ENCODE assay signal across 17 cellular contexts in the genomic region with DNA sequence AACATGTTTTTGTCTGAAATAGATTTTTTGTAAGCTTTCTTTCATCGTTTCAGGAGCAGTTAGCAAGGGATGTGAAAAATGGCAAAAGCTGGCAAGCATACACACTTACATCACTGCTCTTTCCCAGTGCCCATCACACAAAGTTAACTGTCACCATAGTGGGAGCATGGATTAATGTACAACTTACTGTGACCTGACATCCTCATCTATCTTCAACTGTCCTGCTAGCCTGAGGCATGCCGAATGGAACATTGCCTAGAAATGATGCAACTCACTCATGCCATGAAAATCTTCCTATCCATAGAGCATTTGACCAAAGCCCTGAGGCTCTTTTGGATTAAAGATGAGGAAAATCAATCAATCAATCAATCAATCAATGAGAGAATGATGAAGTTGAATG.
DNase-seq lines count a peak whose midpoint lies in the region; ATAC-seq, FAIRE-seq and TF ChIP-seq lines count a peak whose summit lies in the region.
"Had no signal": no experiment of that assay in that cellular context is flagged by ENCODE, and none has a peak within 500 bp of the region (broad histone marks: within the 10 kb centered on the region; RNA-seq: fewer than 3 reads in every experiment).

No MANE protein-coding gene starts in this region.

- H3K4me3 ChIP-seq in BE2C (ENCODE audit: low read depth, low read length): no peak overlapping the region
- H3K4me3 ChIP-seq in H1 (ENCODE audit: extremely low read depth in 1 of 4, insufficient read depth in 2 of 4, low read depth in 3 of 4, low read length in 4 of 4): no peak overlapping the region
- no peak overlapping the region for H3K4me3 ChIP-seq in neural progenitor cell

- H2BK15ac ChIP-seq in H1 (ENCODE audit: low read length): no peak overlapping the region

- peaks cover 11% of the 10 kb centered on the region for H3K9me3 Mint-ChIP-seq in neural progenitor cell
- peaks cover 8% of the 10 kb centered on the region for H3K9me3 Mint-ChIP-seq in activated naive CD4-positive, alpha-beta T cell treated with anti-CD3 and anti-CD28 coated beads, Interleukin-2, amount 10 ng/mL, durations not matched to agents 7 days and 5 days

- H2BK12ac ChIP-seq in H1 (ENCODE audit: low read depth, low read length): no peak overlapping the region

- ATAC-seq in left lobe of liver: peak; percentile 80
- ATAC-seq in GM19328 (IDR thresholded peaks at IDR 0.05; ENCODE audit: unreplicated experiment): no peak

- no peaks in the 10 kb centered on the region for H3K23me2 ChIP-seq in H1 (ENCODE audit: low read depth, low read length)

- TF ChIP-seq CTCF in BE2C (IDR thresholded peaks at IDR 0.05; ENCODE audit: low read depth, low read length) (no peak), H1 (IDR thresholded peaks at IDR 0.05; ENCODE audit: control extremely low read depth in 1 of 3, insufficient read depth in 1 of 3, low read depth in 1 of 3, low read length in 3 of 3) (no peak), neural progenitor cell (IDR thresholded peaks at IDR 0.05) (no peak)

- H3K9ac ChIP-seq in H1 (replicated peaks in 1 of 4; ENCODE audit: extremely low read depth in 1 of 4, low read depth in 3 of 4, low read length in 3 of 4) (no peak overlapping the region), neural progenitor cell (no peak overlapping the region)

- H2BK5ac ChIP-seq in H1 (ENCODE audit: low read depth, low read length): no peak overlapping the region

- no peak overlapping the region for H2AK5ac ChIP-seq in H1 (ENCODE audit: low read depth, low read length)

- no peaks in the 10 kb centered on the region for H3F3A ChIP-seq in neural progenitor cell (ENCODE audit: low read depth)

- H2AFZ ChIP-seq in H1 (ENCODE audit: low read length) (peak overlapping the region; percentile 85; the same call in 1 of the 2 replicates), neural progenitor cell (replicated peaks) (no peak overlapping the region)

- H3K36me3 Mint-ChIP-seq in neural progenitor cell: no peaks in the 10 kb centered on the region
- H3K36me3 Mint-ChIP-seq in activated naive CD4-positive, alpha-beta T cell treated with anti-CD3 and anti-CD28 coated beads, Interleukin-2, amount 10 ng/mL, durations not matched to agents 7 days and 5 days: no peaks in the 10 kb centered on the region
- H3K36me3 Mint-ChIP-seq: CD4-positive, CD25-positive, alpha-beta regulatory T cell; CD8-positive, alpha-beta memory T cell had no signal

- no peak overlapping the region for H2BK120ac ChIP-seq in H1 (replicated peaks; ENCODE audit: low read depth, low read length)

- DNase-seq in BE2C (peak; percentile 8), HuH-7.5 (ENCODE audit: low spot score) (peak; percentile 4), H1 (ENCODE audit: low read depth in 1 of 2, low spot score in 2 of 2) (no peak), left lobe of liver (ENCODE audit: low spot score) (no peak), neural progenitor cell (ENCODE audit: low spot score) (no peak)
- no peak for DNase-seq in activated naive CD4-positive, alpha-beta T cell treated with anti-CD3 and anti-CD28 coated beads, Interleukin-2, amount 10 ng/mL, durations not matched to agents 7 days and 5 days
- DNase-seq: C1 segment of cervical spinal cord; CD4-positive, CD25-positive, alpha-beta regulatory T cell; CD8-positive, alpha-beta memory T cell; COR-L47; GOT3; H9 had no signal

- H3K4me1 ChIP-seq in BE2C (peaks cover 11% of the 10 kb centered on the region), H1 (replicated peaks in 1 of 4; ENCODE audit: control insufficient read depth in 3 of 4, insufficient read depth in 4 of 4, low read length in 3 of 4) (no peaks in the 10 kb centered on the region), neural progenitor cell (no peaks in the 10 kb centered on the region)

- peaks cover 5% of the 10 kb centered on the region for H3K4me1 Mint-ChIP-seq in neural progenitor cell
- H3K4me1 Mint-ChIP-seq in activated naive CD4-positive, alpha-beta T cell treated with anti-CD3 and anti-CD28 coated beads, Interleukin-2, amount 10 ng/mL, durations not matched to agents 7 days and 5 days: no peaks in the 10 kb centered on the region
- H3K4me1 Mint-ChIP-seq: B cell; CD4-positive, CD25-positive, alpha-beta regulatory T cell; CD8-positive, alpha-beta memory T cell; H9 had no signal

- TF ChIP-seq EP300 in H1 (IDR thresholded peaks at IDR 0.05; ENCODE audit: borderline replicate concordance in 1 of 2, low read depth in 2 of 2, low read length in 2 of 2): no peak

- H4K5ac ChIP-seq in H1 (ENCODE audit: insufficient read length, low read depth, low read length): no peak overlapping the region

- H3K27ac ChIP-seq in H1 (ENCODE audit: low read depth, low read length) (no peak overlapping the region), neural progenitor cell (no peak overlapping the region)

- 93% methylated on average over 2 of the region's 2 CpGs; no CpG with 5 or more reads in 1 of the 2 experiments for WGBS in H1 (ENCODE audit: extremely low coverage in 1 of 2, insufficient coverage in 1 of 2, insufficient read length in 1 of 2, insufficient replicate concordance in 2 of 2, low coverage in 1 of 2, low lambda C conversion rate in 2 of 2, missing lambda C conversion rate in 1 of 2), 2 experiments

- no peak overlapping the region for H2BK20ac ChIP-seq in H1 (ENCODE audit: low read length)

- H3K56ac ChIP-seq in H1 (replicated peaks; ENCODE audit: insufficient read length, low read depth, low read length): no peak overlapping the region

- H3K79me1 ChIP-seq in H1 (ENCODE audit: low read depth, low read length): no peaks in the 10 kb centered on the region

- no peak overlapping the region for H3K14ac ChIP-seq in H1 (ENCODE audit: insufficient read length)

- no peak overlapping the region for H3K4me2 ChIP-seq in H1 (ENCODE audit: insufficient read depth in 1 of 2, low read depth in 2 of 2, low read length in 2 of 2)
- no peak overlapping the region for H3K4me2 ChIP-seq in neural progenitor cell

- CTCF ChIA-PET in H1 (lab: Charles Lee; ENCODE audit: partially characterized antibody): no interaction called here
- CTCF ChIA-PET in activated naive CD4-positive, alpha-beta T cell treated with anti-CD3 and anti-CD28 coated beads, Interleukin-2, amount 10 ng/mL, durations not matched to agents 7 days and 5 days (lab: Charles Lee): no interaction called here

- no peak overlapping the region for H4K8ac ChIP-seq in H1 (ENCODE audit: extremely low read depth, insufficient read depth, low read length)

- TF ChIP-seq RAD21 in H1 (IDR thresholded peaks at IDR 0.05 in 1 of 2, conservative IDR thresholded peaks at IDR 0.05 in 1 of 2; ENCODE audit: low read depth in 2 of 2, low read length in 2 of 2): no peak

- H4K20me1 ChIP-seq in H1 (replicated peaks in 1 of 2; ENCODE audit: control insufficient read depth in 1 of 2, insufficient read depth in 2 of 2, low read length in 2 of 2) (no peaks in the 10 kb centered on the region), neural progenitor cell (ENCODE audit: low read depth) (no peaks in the 10 kb centered on the region)

- TF ChIP-seq POLR2A in H1 (IDR thresholded peaks at IDR 0.05; ENCODE audit: control extremely low read depth in 1 of 2, low read depth in 2 of 2, low read length in 2 of 2): no peak

- H4K91ac ChIP-seq in H1 (replicated peaks; ENCODE audit: insufficient read length, low read length): no peak overlapping the region

- POLR2A ChIA-PET in H1 (lab: Charles Lee; ENCODE audit: partially characterized antibody): no interaction called here

- no peak for FAIRE-seq in H1 (lab: Jason Lieb, UNC)
- FAIRE-seq: D721Med, G401.6, GM12891 had no signal

- H3K18ac ChIP-seq in H1 (ENCODE audit: extremely low read depth, low read length): no peak overlapping the region

- H3K4ac ChIP-seq in H1 (replicated peaks; ENCODE audit: insufficient read length, low read depth, low read length): no peak overlapping the region

- H3K9me3 ChIP-seq in BE2C (no peaks in the 10 kb centered on the region), H1 (ENCODE audit: insufficient read depth in 2 of 2, low read depth in 1 of 2, low read length in 1 of 2) (no peaks in the 10 kb centered on the region), neural progenitor cell (ENCODE audit: low read depth) (no peaks in the 10 kb centered on the region)

- H3K27ac Mint-ChIP-seq in neural progenitor cell: no peak overlapping the region
- H3K27ac Mint-ChIP-seq in activated naive CD4-positive, alpha-beta T cell treated with anti-CD3 and anti-CD28 coated beads, Interleukin-2, amount 10 ng/mL, durations not matched to agents 7 days and 5 days: no peak overlapping the region
- H3K27ac Mint-ChIP-seq: B cell; CD4-positive, CD25-positive, alpha-beta regulatory T cell; CD8-positive, alpha-beta memory T cell; H9 had no signal

- H3K27me3 Mint-ChIP-seq in neural progenitor cell (ENCODE audit: insufficient read depth, low read depth): no peaks in the 10 kb centered on the region
- H3K27me3 Mint-ChIP-seq in activated naive CD4-positive, alpha-beta T cell treated with anti-CD3 and anti-CD28 coated beads, Interleukin-2, amount 10 ng/mL, durations not matched to agents 7 days and 5 days: no peaks in the 10 kb centered on the region
- H3K27me3 Mint-ChIP-seq: B cell; CD4-positive, CD25-positive, alpha-beta regulatory T cell; CD8-positive, alpha-beta memory T cell had no signal

- H3K4me3 Mint-ChIP-seq in neural progenitor cell: no peak overlapping the region
- no peak overlapping the region for H3K4me3 Mint-ChIP-seq in activated naive CD4-positive, alpha-beta T cell treated with anti-CD3 and anti-CD28 coated beads, Interleukin-2, amount 10 ng/mL, durations not matched to agents 7 days and 5 days
- H3K4me3 Mint-ChIP-seq: B cell; CD4-positive, CD25-positive, alpha-beta regulatory T cell; CD8-positive, alpha-beta memory T cell; H9 had no signal

- H3K27me3 ChIP-seq in BE2C (no peaks in the 10 kb centered on the region), H1 (replicated peaks in 1 of 4; ENCODE audit: control insufficient read depth in 3 of 4, extremely low read depth in 1 of 4, insufficient read depth in 3 of 4, low read length in 3 of 4) (no peaks in the 10 kb centered on the region), neural progenitor cell (no peaks in the 10 kb centered on the region)

- H3K36me3 ChIP-seq in BE2C (no peaks in the 10 kb centered on the region), H1 (ENCODE audit: control insufficient read depth in 2 of 4, insufficient read depth in 4 of 4, low read length in 3 of 4) (no peaks in the 10 kb centered on the region), neural progenitor cell (no peaks in the 10 kb centered on the region)

- no peaks in the 10 kb centered on the region for H3K79me2 ChIP-seq in H1 (ENCODE audit: control insufficient read depth in 1 of 2, insufficient read depth in 2 of 2, low read length in 2 of 2)
- H3K79me2 ChIP-seq in neural progenitor cell (ENCODE audit: low read depth): no peaks in the 10 kb centered on the region

- H3K23ac ChIP-seq in H1 (ENCODE audit: insufficient read length): no peak overlapping the region

TF ChIP-seq in H1, 55 proteins besides CTCF, POLR2A, EP300 and RAD21:
- no peak for TF ChIP-seq MAFK (IDR thresholded peaks at IDR 0.05; ENCODE audit: low read depth, low read length)
TF ChIP-seq in H1: peak in this region for 0.

Comparison
In these comparisons a context has a peak if more than half of its experiments do, and no peak if none do; other contexts are left out.
1. DNase-seq: peak in BE2C (single experiment) and HuH-7.5 (single experiment); none in H1 (0 of 2), left lobe of liver (single experiment), neural progenitor cell (single experiment) and activated naive CD4-positive, alpha-beta T cell treated with anti-CD3 and anti-CD28 coated beads, Interleukin-2, amount 10 ng/mL, durations not matched to agents 7 days and 5 days (single experiment).